ENCODE assay signal across 13 cellular contexts in genomic region chr19:14758816-14759215, GRCh38. TPM values are rescaled to one million over a fixed set of nuclear protein-coding genes. Genes with fewer than 3 reads are reported as not detected.
DNase-seq lines count a peak whose midpoint lies in the region; ATAC-seq, FAIRE-seq and TF ChIP-seq lines count a peak whose summit lies in the region.
"Had no signal": no experiment of that assay in that cellular context is flagged by ENCODE, and none has a peak within 500 bp of the region (broad histone marks: within the 10 kb centered on the region; RNA-seq: fewer than 3 reads in every experiment).

No MANE protein-coding gene starts in this region.

- intact Hi-C loops in A673 (cut with micrococcal nuclease; ENCODE audit: unreplicated experiment): no loop called here

- H3K27ac ChIP-seq in A673 (ENCODE audit: low read depth, low read length, poor library complexity, severe bottlenecking) (no peak overlapping the region), SK-N-MC (no peak overlapping the region)
- H3K27ac ChIP-seq in effector memory CD4-positive, alpha-beta T cell (ENCODE audit: insufficient read depth, low read length, poor library complexity, severe bottlenecking): no peak overlapping the region
- H3K27ac ChIP-seq: body of pancreas, heart right ventricle, tibial artery had no signal

- H3K9me3 ChIP-seq in A673 (ENCODE audit: low read depth, low read length, poor library complexity, severe bottlenecking): no peaks in the 10 kb centered on the region
- no peaks in the 10 kb centered on the region for H3K9me3 ChIP-seq in SK-N-MC (ENCODE audit: low read depth, low read length)
- no peaks in the 10 kb centered on the region for H3K9me3 ChIP-seq in effector memory CD4-positive, alpha-beta T cell (ENCODE audit: control insufficient read depth, low read length)
- H3K9me3 ChIP-seq: body of pancreas, tibial artery had no signal

- no peaks in the 10 kb centered on the region for H3K27me3 ChIP-seq in A673 (replicated peaks; ENCODE audit: insufficient read depth, low read depth, low read length, poor library complexity)
- no peaks in the 10 kb centered on the region for H3K27me3 ChIP-seq in effector memory CD4-positive, alpha-beta T cell (replicated peaks; ENCODE audit: control insufficient read depth, insufficient read depth, low read length, poor library complexity, severe bottlenecking)
- H3K27me3 ChIP-seq: body of pancreas, tibial artery had no signal

- H3K4me1 ChIP-seq in A673 (ENCODE audit: insufficient read depth, low read length, poor library complexity, severe bottlenecking): peaks cover 3% of the 10 kb centered on the region
- no peaks in the 10 kb centered on the region for H3K4me1 ChIP-seq in effector memory CD4-positive, alpha-beta T cell (ENCODE audit: control insufficient read depth, insufficient read depth, low read length, poor library complexity, severe bottlenecking)
- H3K4me1 ChIP-seq: body of pancreas, heart right ventricle, tibial artery had no signal

- BruUV-seq in A673 (replicated peaks; lab: Mats Ljungman, UMichigan): no TSS peak

- no peak for FAIRE-seq in H54 (lab: Jason Lieb, UNC)

- H3K36me3 ChIP-seq in A673 (ENCODE audit: insufficient read depth, low read length, poor library complexity, severe bottlenecking) (no peaks in the 10 kb centered on the region), SK-N-MC (ENCODE audit: insufficient read depth, low read length) (no peaks in the 10 kb centered on the region; the same call in 1 of the 2 replicates)
- H3K36me3 ChIP-seq in effector memory CD4-positive, alpha-beta T cell (ENCODE audit: control insufficient read depth, insufficient read depth, low read length): no peaks in the 10 kb centered on the region
- H3K36me3 ChIP-seq: tibial artery had no signal

- CTCF ChIA-PET in A673 (lab: Charles Lee): interaction anchor here (0.6 kb wide), 2 partner anchors 366 to 1105 kb away, joined by 6 to 8 read pairs; no protein-coding TSS in a partner anchor

- POLR2A ChIA-PET in A673 (lab: Charles Lee; ENCODE audit: low non-redundant PET): no interaction called here

- TF ChIP-seq POLR2A in H54 (IDR thresholded peaks at IDR 0.05; ENCODE audit: low read depth, low read length): no peak

- H3K4me3 ChIP-seq in A673 (ENCODE audit: low read depth, low read length, poor library complexity, severe bottlenecking) (no peak overlapping the region), SK-N-MC (peak overlapping the region; percentile 2)
- H3K4me3 ChIP-seq in effector memory CD4-positive, alpha-beta T cell (ENCODE audit: insufficient read depth, low read depth, low read length, poor library complexity, severe bottlenecking): no peak overlapping the region
- H3K4me3 ChIP-seq: body of pancreas, heart right ventricle, tibial artery had no signal

- H3K9ac ChIP-seq in SK-N-MC (ENCODE audit: insufficient read length): no peak overlapping the region

- DNase-seq in A673 (ENCODE audit: low spot score): peak; percentile 39
- peak; percentile 51 for DNase-seq in NCI-H1105 (lab: John Stamatoyannopoulos, UW)
- DNase-seq in SK-N-MC (ENCODE audit: low read depth, low spot score): no peak
- DNase-seq in iPS-NIHi11 (ENCODE audit: low spot score): peak; percentile 20
- no peak for DNase-seq in H54 (ENCODE audit: insufficient read length, low spot score)
- no peak for DNase-seq in DMS 273 (lab: John Stamatoyannopoulos, UW; ENCODE audit: unreplicated experiment)
- DNase-seq in effector memory CD4-positive, alpha-beta T cell: no peak
- DNase-seq: activated CD4-positive, CD25-positive, alpha-beta regulatory T cell treated with anti-CD3 and anti-CD28 coated beads, Interleukin-2, amount 50 U/mL, for 72 hours; heart right ventricle; NCI-H510A; tibial artery had no signal

- no peak for TF ChIP-seq CTCF in A673 (conservative IDR thresholded peaks at IDR 0.05; ENCODE audit: low read depth, low read length)

- no peak for ATAC-seq in GM21786 (IDR thresholded peaks at IDR 0.05; ENCODE audit: unreplicated experiment)
- ATAC-seq: body of pancreas, heart right ventricle had no signal

RNA-seq across cellular contexts. Expression of gene ADGRE2, which starts 19.5 kb away (rescaled TPM):
- 0.19 and 1.5 TPM in 2 replicates for total RNA-seq in A673 (2021)

Comparison
In these comparisons a context has a peak if more than half of its experiments do, and no peak if none do; other contexts are left out.
1. DNase-seq: peak in A673 (single experiment), NCI-H1105 (single experiment) and iPS-NIHi11 (single experiment); none in SK-N-MC (single experiment), H54 (single experiment), DMS 273 (single experiment) and effector memory CD4-positive, alpha-beta T cell (0 of 3).